Comparison of ENCODE assay signal across 19 cellular contexts in the genomic region with DNA sequence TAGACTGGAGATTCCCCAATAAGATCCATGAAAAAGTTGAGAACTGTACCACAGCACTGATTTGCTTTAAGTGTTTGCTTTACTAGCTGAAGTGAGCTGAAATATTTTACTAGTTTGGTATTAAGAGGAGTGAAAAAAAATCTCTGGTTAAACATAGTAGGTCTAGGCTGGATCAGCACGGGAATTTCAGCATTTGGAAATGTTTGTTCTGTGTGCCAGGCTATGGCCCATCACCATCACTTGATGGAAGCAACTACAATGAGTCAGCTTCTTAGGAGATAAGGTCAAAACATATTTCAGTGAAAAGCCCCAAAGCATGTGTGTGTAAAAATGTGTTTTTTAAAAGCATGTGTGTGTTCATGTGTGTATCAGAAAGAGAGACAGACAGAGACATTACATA.
"Had no signal": no experiment of that assay in that cellular context is flagged by ENCODE, and none has a peak within 500 bp of the region (broad histone marks: within the 10 kb centered on the region; RNA-seq: fewer than 3 reads in every experiment).

No MANE protein-coding gene starts in this region.

- H3K4me1 Mint-ChIP-seq: activated naive CD4-positive, alpha-beta T cell treated with anti-CD3 and anti-CD28 coated beads, Interleukin-2, amount 10 ng/mL, durations not matched to agents 7 days and 5 days had no signal

- H3K9me3 Mint-ChIP-seq: stimulated activated naive CD8-positive, alpha-beta T cell treated with anti-CD3 and anti-CD28 coated beads, Interleukin-15, Interleukin-2, amounts not matched to agents 100 ng/mL and 50 ng/mL, for 24 hours had no signal

- H3K36me3 ChIP-seq: adrenal gland, right atrium auricular region, suprapubic skin, upper lobe of left lung had no signal

- H3K27ac ChIP-seq: adrenal gland, epithelial cell of prostate, right atrium auricular region, suprapubic skin, upper lobe of left lung, VCaP had no signal

- H3K4me3 ChIP-seq: adrenal gland, right atrium auricular region, suprapubic skin, upper lobe of left lung had no signal

- H3K9me3 ChIP-seq: adrenal gland had no signal

- DNase-seq: activated CD4-positive, alpha-beta T cell treated with anti-CD3 and anti-CD28 coated beads, Interleukin-2, amount 50 U/mL, for 1 hour; activated CD4-positive, CD25-positive, alpha-beta regulatory T cell treated with anti-CD3 and anti-CD28 coated beads, Interleukin-2, amount 50 U/mL, for 72 hours; activated CD8-positive, alpha-beta memory T cell treated with anti-CD3 and anti-CD28 coated beads, Interleukin-2, amount 50 U/mL, for 4 hours; activated effector memory CD4-positive, alpha-beta T cell treated with Interleukin-2 at 50 U/mL for 16 hours; activated naive CD4-positive, alpha-beta T cell treated with anti-CD3 and anti-CD28 coated beads, Interleukin-2, amount 10 ng/mL, durations not matched to agents 7 days and 5 days; activated T-cell treated with anti-CD3 and anti-CD28 coated beads, Interleukin-2, amount 50 U/mL, for 48 hours; adrenal gland; foreskin melanocyte; midbrain; occipital lobe; stimulated activated CD4-positive, alpha-beta T cell treated with anti-CD3 and anti-CD28 coated beads, Interleukin-2, amount 100 ng/mL, for 24 hours; T-helper 2 cell; upper lobe of left lung had no signal

- H3K4me3 Mint-ChIP-seq: activated naive CD4-positive, alpha-beta T cell treated with anti-CD3 and anti-CD28 coated beads, Interleukin-2, amount 10 ng/mL, durations not matched to agents 7 days and 5 days; stimulated activated naive CD8-positive, alpha-beta T cell treated with anti-CD3 and anti-CD28 coated beads, Interleukin-15, Interleukin-2, amounts not matched to agents 100 ng/mL and 50 ng/mL, for 24 hours had no signal

- H3K27ac Mint-ChIP-seq: activated naive CD4-positive, alpha-beta T cell treated with anti-CD3 and anti-CD28 coated beads, Interleukin-2, amount 10 ng/mL, durations not matched to agents 7 days and 5 days; progenitor cell of endocrine pancreas had no signal

- H3K27me3 ChIP-seq: adrenal gland, right atrium auricular region, suprapubic skin, upper lobe of left lung had no signal

- H3K27me3 Mint-ChIP-seq: activated naive CD4-positive, alpha-beta T cell treated with anti-CD3 and anti-CD28 coated beads, Interleukin-2, amount 10 ng/mL, durations not matched to agents 7 days and 5 days; progenitor cell of endocrine pancreas; stimulated activated naive CD8-positive, alpha-beta T cell treated with anti-CD3 and anti-CD28 coated beads, Interleukin-15, Interleukin-2, amounts not matched to agents 100 ng/mL and 50 ng/mL, for 24 hours had no signal

- H3K4me1 ChIP-seq: adrenal gland, right atrium auricular region, suprapubic skin had no signal
